In the genomic region with DNA sequence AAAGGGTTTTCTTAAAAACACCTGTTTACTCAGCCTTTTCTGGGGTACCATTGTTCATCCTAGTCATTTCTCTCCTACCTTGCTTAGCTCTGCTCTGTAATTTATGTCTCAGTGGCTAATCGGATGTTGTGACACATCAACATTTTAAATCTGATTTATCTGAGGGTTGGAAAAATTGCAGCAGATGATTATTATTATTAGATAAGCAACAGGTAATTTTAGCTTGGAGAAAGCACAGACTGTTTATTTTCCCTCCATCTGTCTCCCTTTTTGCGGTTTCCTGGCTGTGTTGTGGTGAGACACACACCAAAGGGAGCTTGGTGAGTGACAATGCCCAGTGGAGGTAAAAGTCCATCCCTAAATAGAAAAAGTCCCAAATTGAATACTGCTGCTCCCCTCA, we compare ENCODE assay signal across 14 cellular contexts.
A peak's percentile ranks its signal among the peaks of the same experiment; 100 is the strongest.
DNase-seq lines count a peak whose midpoint lies in the region; ATAC-seq and TF ChIP-seq lines count a peak whose summit lies in the region.
"Had no signal": no experiment of that assay in that cellular context is flagged by ENCODE, and none has a peak within 500 bp of the region (broad histone marks: within the 10 kb centered on the region; RNA-seq: fewer than 3 reads in every experiment).

No MANE protein-coding gene starts in this region.

- no peak for DNase-seq in SK-N-SH
- peak; percentile 85 for DNase-seq in NCI-H1694 treated with DMSO at 0.1 percent for 48 hours (lab: John Stamatoyannopoulos, UW)
- DNase-seq in NCI-H69 (lab: John Stamatoyannopoulos, UW): peak; percentile 59
- DNase-seq in activated CD4-positive, alpha-beta T cell treated with anti-CD3 and anti-CD28 coated beads, Interleukin-2, amount 10 ng/mL, durations not matched to agents 24 days and 14 days: no peak
- DNase-seq in HT-29 (ENCODE audit: low spot score): no peak
- DNase-seq: ACHN; CD4-positive, alpha-beta memory T cell; COR-L47; DMS53 had no signal

- no peaks in the 10 kb centered on the region for H3F3A ChIP-seq in SK-N-SH (replicated peaks; ENCODE audit: insufficient read depth)

- H3K9ac ChIP-seq in SK-N-SH: no peak overlapping the region

- H3K9me3 Mint-ChIP-seq in nephron: no peaks in the 10 kb centered on the region
- no peaks in the 10 kb centered on the region for H3K9me3 Mint-ChIP-seq in activated CD4-positive, alpha-beta T cell treated with anti-CD3 and anti-CD28 coated beads, Interleukin-2, amount 10 ng/mL, durations not matched to agents 24 days and 14 days
- H3K9me3 Mint-ChIP-seq: CD4-positive, alpha-beta memory T cell had no signal

- no peaks in the 10 kb centered on the region for H3K9me2 ChIP-seq in SK-N-SH

- no peak overlapping the region for H3K4me2 ChIP-seq in SK-N-SH

- TF ChIP-seq EP300 in SK-N-SH (IDR thresholded peaks at IDR 0.05; ENCODE audit: borderline replicate concordance in 1 of 2, low read depth in 1 of 2, low read length in 1 of 2): no peak

- peaks cover 67% of the 10 kb centered on the region for H3K4me1 Mint-ChIP-seq in nephron
- no peaks in the 10 kb centered on the region for H3K4me1 Mint-ChIP-seq in activated CD4-positive, alpha-beta T cell treated with anti-CD3 and anti-CD28 coated beads, Interleukin-2, amount 10 ng/mL, durations not matched to agents 24 days and 14 days
- H3K4me1 Mint-ChIP-seq: CD4-positive, alpha-beta memory T cell had no signal

- H3K4me1 ChIP-seq in SK-N-SH (ENCODE audit: control insufficient read depth in 1 of 2, insufficient read depth in 2 of 2, low read depth in 1 of 2, low read length in 1 of 2): peaks cover 0 to 8% of the 10 kb centered on the region in 2 experiments; a peak in 2 of 4 replicates

- no peaks in the 10 kb centered on the region for H3K36me3 ChIP-seq in SK-N-SH (replicated peaks in 1 of 2; ENCODE audit: control insufficient read depth in 1 of 2, insufficient read depth in 2 of 2, low read length in 1 of 2)

- no peak overlapping the region for H3K4me3 ChIP-seq in SK-N-SH (ENCODE audit: low read depth in 2 of 2, low read length in 1 of 2)

- TF ChIP-seq CTCF in SK-N-SH (IDR thresholded peaks at IDR 0.05): no peak
- no peak for TF ChIP-seq CTCF in nephron (IDR thresholded peaks at IDR 0.05; ENCODE audit: unreplicated experiment in 3 of 3)

- H4K20me1 ChIP-seq in SK-N-SH (ENCODE audit: insufficient read depth): no peaks in the 10 kb centered on the region

- no peak overlapping the region for H2AFZ ChIP-seq in SK-N-SH (ENCODE audit: low read depth)

- CTCF ChIA-PET in SK-N-SH (lab: Yijun Ruan, JAX): interaction anchor here (0.8 to 1.9 kb wide), 6 partner anchors 10 to 352 kb away, joined by 3 to 12 read pairs (median 4); no protein-coding TSS in a partner anchor

- intact Hi-C loops in activated CD4-positive, alpha-beta T cell treated with anti-CD3 and anti-CD28 coated beads, Interleukin-2, amount 10 ng/mL, durations not matched to agents 24 days and 14 days (cut with micrococcal nuclease): no loop called here

- WGBS in SK-N-SH (ENCODE audit: low lambda C conversion rate): 31% methylated on average over 2 of the region's 2 CpGs

- H3K27me3 Mint-ChIP-seq in nephron (ENCODE audit: low read depth): peaks cover 15% of the 10 kb centered on the region
- no peaks in the 10 kb centered on the region for H3K27me3 Mint-ChIP-seq in activated CD4-positive, alpha-beta T cell treated with anti-CD3 and anti-CD28 coated beads, Interleukin-2, amount 10 ng/mL, durations not matched to agents 24 days and 14 days

- H3K9me3 ChIP-seq in SK-N-SH: no peaks in the 10 kb centered on the region

- no peaks in the 10 kb centered on the region for H3K36me3 Mint-ChIP-seq in nephron (ENCODE audit: low read depth)
- no peaks in the 10 kb centered on the region for H3K36me3 Mint-ChIP-seq in activated CD4-positive, alpha-beta T cell treated with anti-CD3 and anti-CD28 coated beads, Interleukin-2, amount 10 ng/mL, durations not matched to agents 24 days and 14 days (ENCODE audit: low read depth)
- H3K36me3 Mint-ChIP-seq: CD4-positive, alpha-beta memory T cell had no signal

- H3K27me3 ChIP-seq in SK-N-SH (ENCODE audit: insufficient read depth): no peaks in the 10 kb centered on the region

- H3K79me2 ChIP-seq in SK-N-SH (ENCODE audit: insufficient read depth): no peaks in the 10 kb centered on the region

- H3K27ac ChIP-seq in SK-N-SH (ENCODE audit: low read depth in 2 of 2, low read length in 1 of 2): no peak overlapping the region
- H3K27ac ChIP-seq: C4-2B had no signal

- ATAC-seq in SK-N-SH treated with all-trans-retinoic acid at 6 μM for 48 hours: no peak
- no peak for ATAC-seq in esophagus mucosa
- ATAC-seq: HepG2 had no signal

- POLR2A ChIA-PET in SK-N-SH (lab: Yijun Ruan, JAX): no interaction called here

- H3K4me3 Mint-ChIP-seq in nephron: no peak overlapping the region
- no peak overlapping the region for H3K4me3 Mint-ChIP-seq in activated CD4-positive, alpha-beta T cell treated with anti-CD3 and anti-CD28 coated beads, Interleukin-2, amount 10 ng/mL, durations not matched to agents 24 days and 14 days
- H3K4me3 Mint-ChIP-seq: CD4-positive, alpha-beta memory T cell had no signal

- peak overlapping the region in 2 of 3 experiments; percentile 72 to 90 for H3K27ac Mint-ChIP-seq in nephron
- H3K27ac Mint-ChIP-seq in activated CD4-positive, alpha-beta T cell treated with anti-CD3 and anti-CD28 coated beads, Interleukin-2, amount 10 ng/mL, durations not matched to agents 24 days and 14 days: no peak overlapping the region
- H3K27ac Mint-ChIP-seq: CD4-positive, alpha-beta memory T cell had no signal

- TF ChIP-seq RAD21 in SK-N-SH (IDR thresholded peaks at IDR 0.05; ENCODE audit: low read length): no peak

TF ChIP-seq in SK-N-SH treated with all-trans-retinoic acid at 6 μM for 48 hours, 23 proteins besides CTCF, POLR2A, EP300 and RAD21:
- peak; percentile 50; the same call in 1 of the 2 replicates for TF ChIP-seq ISL1 (CRISPR knock-in tag; IDR thresholded peaks at IDR 0.05)
- no peak for TF ChIP-seq PPARA (CRISPR knock-in tag; IDR thresholded peaks at IDR 0.05; ENCODE audit: borderline replicate concordance)
- TF ChIP-seq, protein P1, sequence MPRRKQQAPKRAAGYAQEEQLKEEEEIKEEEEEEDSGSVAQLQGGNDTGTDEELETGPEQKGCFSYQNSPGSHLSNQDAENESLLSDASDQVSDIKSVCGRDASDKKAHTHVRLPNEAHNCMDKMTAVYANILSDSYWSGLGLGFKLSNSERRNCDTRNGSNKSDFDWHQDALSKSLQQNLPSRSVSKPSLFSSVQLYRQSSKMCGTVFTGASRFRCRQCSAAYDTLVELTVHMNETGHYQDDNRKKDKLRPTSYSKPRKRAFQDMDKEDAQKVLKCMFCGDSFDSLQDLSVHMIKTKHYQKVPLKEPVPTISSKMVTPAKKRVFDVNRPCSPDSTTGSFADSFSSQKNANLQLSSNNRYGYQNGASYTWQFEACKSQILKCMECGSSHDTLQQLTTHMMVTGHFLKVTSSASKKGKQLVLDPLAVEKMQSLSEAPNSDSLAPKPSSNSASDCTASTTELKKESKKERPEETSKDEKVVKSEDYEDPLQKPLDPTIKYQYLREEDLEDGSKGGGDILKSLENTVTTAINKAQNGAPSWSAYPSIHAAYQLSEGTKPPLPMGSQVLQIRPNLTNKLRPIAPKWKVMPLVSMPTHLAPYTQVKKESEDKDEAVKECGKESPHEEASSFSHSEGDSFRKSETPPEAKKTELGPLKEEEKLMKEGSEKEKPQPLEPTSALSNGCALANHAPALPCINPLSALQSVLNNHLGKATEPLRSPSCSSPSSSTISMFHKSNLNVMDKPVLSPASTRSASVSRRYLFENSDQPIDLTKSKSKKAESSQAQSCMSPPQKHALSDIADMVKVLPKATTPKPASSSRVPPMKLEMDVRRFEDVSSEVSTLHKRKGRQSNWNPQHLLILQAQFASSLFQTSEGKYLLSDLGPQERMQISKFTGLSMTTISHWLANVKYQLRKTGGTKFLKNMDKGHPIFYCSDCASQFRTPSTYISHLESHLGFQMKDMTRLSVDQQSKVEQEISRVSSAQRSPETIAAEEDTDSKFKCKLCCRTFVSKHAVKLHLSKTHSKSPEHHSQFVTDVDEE (CRISPR knock-in tag; IDR thresholded peaks at IDR 0.05): peak; percentile 58; the same call in 1 of the 2 replicates
- TF ChIP-seq ZNF565 (CRISPR knock-in tag; conservative IDR thresholded peaks at IDR 0.05; ENCODE audit: low read depth): no peak

TF ChIP-seq in SK-N-SH, 30 proteins besides CTCF, POLR2A, EP300 and RAD21 (continues in another document):
- TF ChIP-seq, protein P2, sequence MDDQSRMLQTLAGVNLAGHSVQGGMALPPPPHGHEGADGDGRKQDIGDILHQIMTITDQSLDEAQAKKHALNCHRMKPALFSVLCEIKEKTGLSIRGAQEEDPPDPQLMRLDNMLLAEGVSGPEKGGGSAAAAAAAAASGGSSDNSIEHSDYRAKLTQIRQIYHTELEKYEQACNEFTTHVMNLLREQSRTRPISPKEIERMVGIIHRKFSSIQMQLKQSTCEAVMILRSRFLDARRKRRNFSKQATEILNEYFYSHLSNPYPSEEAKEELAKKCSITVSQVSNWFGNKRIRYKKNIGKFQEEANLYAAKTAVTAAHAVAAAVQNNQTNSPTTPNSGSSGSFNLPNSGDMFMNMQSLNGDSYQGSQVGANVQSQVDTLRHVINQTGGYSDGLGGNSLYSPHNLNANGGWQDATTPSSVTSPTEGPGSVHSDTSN (IDR thresholded peaks at IDR 0.05): no peak
- TF ChIP-seq, protein P3, sequence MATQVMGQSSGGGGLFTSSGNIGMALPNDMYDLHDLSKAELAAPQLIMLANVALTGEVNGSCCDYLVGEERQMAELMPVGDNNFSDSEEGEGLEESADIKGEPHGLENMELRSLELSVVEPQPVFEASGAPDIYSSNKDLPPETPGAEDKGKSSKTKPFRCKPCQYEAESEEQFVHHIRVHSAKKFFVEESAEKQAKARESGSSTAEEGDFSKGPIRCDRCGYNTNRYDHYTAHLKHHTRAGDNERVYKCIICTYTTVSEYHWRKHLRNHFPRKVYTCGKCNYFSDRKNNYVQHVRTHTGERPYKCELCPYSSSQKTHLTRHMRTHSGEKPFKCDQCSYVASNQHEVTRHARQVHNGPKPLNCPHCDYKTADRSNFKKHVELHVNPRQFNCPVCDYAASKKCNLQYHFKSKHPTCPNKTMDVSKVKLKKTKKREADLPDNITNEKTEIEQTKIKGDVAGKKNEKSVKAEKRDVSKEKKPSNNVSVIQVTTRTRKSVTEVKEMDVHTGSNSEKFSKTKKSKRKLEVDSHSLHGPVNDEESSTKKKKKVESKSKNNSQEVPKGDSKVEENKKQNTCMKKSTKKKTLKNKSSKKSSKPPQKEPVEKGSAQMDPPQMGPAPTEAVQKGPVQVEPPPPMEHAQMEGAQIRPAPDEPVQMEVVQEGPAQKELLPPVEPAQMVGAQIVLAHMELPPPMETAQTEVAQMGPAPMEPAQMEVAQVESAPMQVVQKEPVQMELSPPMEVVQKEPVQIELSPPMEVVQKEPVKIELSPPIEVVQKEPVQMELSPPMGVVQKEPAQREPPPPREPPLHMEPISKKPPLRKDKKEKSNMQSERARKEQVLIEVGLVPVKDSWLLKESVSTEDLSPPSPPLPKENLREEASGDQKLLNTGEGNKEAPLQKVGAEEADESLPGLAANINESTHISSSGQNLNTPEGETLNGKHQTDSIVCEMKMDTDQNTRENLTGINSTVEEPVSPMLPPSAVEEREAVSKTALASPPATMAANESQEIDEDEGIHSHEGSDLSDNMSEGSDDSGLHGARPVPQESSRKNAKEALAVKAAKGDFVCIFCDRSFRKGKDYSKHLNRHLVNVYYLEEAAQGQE (IDR thresholded peaks at IDR 0.05; ENCODE audit: low read depth, low read length): no peak
- no peak for TF ChIP-seq FOSL2 (IDR thresholded peaks at IDR 0.05; ENCODE audit: borderline replicate concordance, low read depth)

Comparison
In these comparisons a context has a peak if more than half of its experiments do, and no peak if none do; other contexts are left out.
1. DNase-seq: peak in NCI-H1694 treated with DMSO at 0.1 percent for 48 hours (single experiment) and NCI-H69 (single experiment); none in SK-N-SH (single experiment), activated CD4-positive, alpha-beta T cell treated with anti-CD3 and anti-CD28 coated beads, Interleukin-2, amount 10 ng/mL, durations not matched to agents 24 days and 14 days (single experiment) and HT-29 (single experiment).